20 cellular contexts compared by ENCODE assay signal in the genomic region with DNA sequence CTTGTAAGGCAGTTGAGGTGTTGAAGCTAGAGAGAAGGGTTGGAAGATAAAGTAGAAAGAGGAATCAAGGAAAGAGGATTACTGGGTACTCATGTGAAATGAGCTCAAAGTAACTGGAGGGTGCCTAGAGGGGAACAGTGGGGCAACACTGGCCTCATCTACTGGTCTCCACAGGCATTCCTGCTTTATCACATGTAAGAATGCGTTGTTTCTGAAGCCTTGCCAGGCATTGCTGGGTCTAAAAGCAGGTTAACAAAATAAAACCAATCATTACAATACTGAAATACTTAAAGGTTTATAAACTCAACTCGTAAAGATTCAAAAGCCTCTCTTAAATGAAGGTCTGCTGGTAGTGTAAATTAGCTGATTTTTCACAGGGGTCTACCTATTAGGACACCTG.
DNase-seq lines count a peak whose midpoint lies in the region; ATAC-seq, FAIRE-seq and TF ChIP-seq lines count a peak whose summit lies in the region.
"Had no signal": no experiment of that assay in that cellular context is flagged by ENCODE, and none has a peak within 500 bp of the region (broad histone marks: within the 10 kb centered on the region; RNA-seq: fewer than 3 reads in every experiment).

No MANE protein-coding gene starts in this region.

- TF ChIP-seq CTCF in chondrocyte (IDR thresholded peaks at IDR 0.05) = no peak
- TF ChIP-seq CTCF in osteocyte (IDR thresholded peaks at IDR 0.05) = no peak

- H3K36me3 Mint-ChIP-seq in chondrocyte (ENCODE audit: low read depth) = no peaks in the 10 kb centered on the region
- no peaks in the 10 kb centered on the region for H3K36me3 Mint-ChIP-seq in osteocyte (ENCODE audit: unreplicated experiment)
- H3K36me3 Mint-ChIP-seq: CD8-positive, alpha-beta T cell had no signal

- no peak for FAIRE-seq in GM12891 (lab: Jason Lieb, UNC)
- FAIRE-seq: RCC 7860 had no signal

- H3K9me3 Mint-ChIP-seq in chondrocyte (ENCODE audit: low read depth) (peaks cover 6% of the 10 kb centered on the region), osteocyte (ENCODE audit: unreplicated experiment) (peaks cover 13% of the 10 kb centered on the region)
- H3K9me3 Mint-ChIP-seq: CD8-positive, alpha-beta T cell had no signal

- TF ChIP-seq POLR2A in GM12891 (IDR thresholded peaks at IDR 0.05; ENCODE audit: low read depth, low read length) = no peak

- H3K27me3 Mint-ChIP-seq in chondrocyte (ENCODE audit: low read depth) (no peaks in the 10 kb centered on the region), osteocyte (ENCODE audit: unreplicated experiment) (no peaks in the 10 kb centered on the region)

- peak overlapping the region; percentile 75 for H3K27ac Mint-ChIP-seq in chondrocyte (ENCODE audit: unreplicated experiment)
- peak overlapping the region; percentile 24 for H3K27ac Mint-ChIP-seq in osteocyte (ENCODE audit: unreplicated experiment)
- H3K27ac Mint-ChIP-seq: CD8-positive, alpha-beta T cell; H9 had no signal

- H3K4me1 Mint-ChIP-seq in chondrocyte (ENCODE audit: low read depth) = peaks cover 22% of the 10 kb centered on the region
- H3K4me1 Mint-ChIP-seq in osteocyte (ENCODE audit: unreplicated experiment) = peaks cover 17% of the 10 kb centered on the region
- H3K4me1 Mint-ChIP-seq: H9 had no signal

- H3K4me3 Mint-ChIP-seq in chondrocyte (ENCODE audit: unreplicated experiment) = no peak overlapping the region
- H3K4me3 Mint-ChIP-seq in osteocyte (ENCODE audit: unreplicated experiment) = no peak overlapping the region
- H3K4me3 Mint-ChIP-seq: CD8-positive, alpha-beta T cell; H9 had no signal

- no peak for ATAC-seq in HG02763 (IDR thresholded peaks at IDR 0.05; ENCODE audit: unreplicated experiment)
- ATAC-seq: CD8-positive, alpha-beta T cell had no signal

- peak; percentile 14 for DNase-seq in EL
- peak; percentile 62 for DNase-seq in NCI-H226
- DNase-seq in chondrocyte (ENCODE audit: low spot score) = no peak
- DNase-seq in osteocyte (ENCODE audit: extremely low spot score, unreplicated experiment) = no peak
- DNase-seq in GM12891 (ENCODE audit: insufficient read length, low spot score) = no peak
- DNase-seq in middle frontal gyrus (ENCODE audit: extremely low spot score, low spot score) = no peak
- DNase-seq in NCI-H69 (lab: John Stamatoyannopoulos, UW) = no peak
- DNase-seq: ACHN; C1 segment of cervical spinal cord; CD8-positive, alpha-beta T cell; GDM1; H9; NCI-H1105 treated with DMSO at 0.1 percent for 48 hours; NCI-H2081; NCI-H2171; NCI-H524 treated with DMSO at 0.1 percent for 48 hours; OCI-M1; Right ventricle myocardium superior had no signal

TF ChIP-seq in GM12891, 5 proteins besides CTCF, POLR2A, EP300 and RAD21:
- TF ChIP-seq POLR2AphosphoS5 (IDR thresholded peaks at IDR 0.05; ENCODE audit: low read depth, low read length) = no peak
- TF ChIP-seq PAX5 (IDR thresholded peaks at IDR 0.05; ENCODE audit: insufficient read depth, low read length, severe bottlenecking) = no peak
- no peak for TF ChIP-seq TAF1 (IDR thresholded peaks at IDR 0.05; ENCODE audit: low read depth, low read length)
- no peak for TF ChIP-seq POU2F2 (IDR thresholded peaks at IDR 0.05; ENCODE audit: low read depth, low read length)
- no peak for TF ChIP-seq SPI1 (IDR thresholded peaks at IDR 0.05; ENCODE audit: low read depth, low read length)

Comparison
In these comparisons a context has a peak if more than half of its experiments do, and no peak if none do; other contexts are left out.
1. DNase-seq: peak in EL (single experiment) and NCI-H226 (single experiment); none in chondrocyte (single experiment), osteocyte (single experiment), GM12891 (single experiment), middle frontal gyrus (single experiment) and NCI-H69 (single experiment).